ENCODE assay signal across 8 cellular contexts in the genomic region with DNA sequence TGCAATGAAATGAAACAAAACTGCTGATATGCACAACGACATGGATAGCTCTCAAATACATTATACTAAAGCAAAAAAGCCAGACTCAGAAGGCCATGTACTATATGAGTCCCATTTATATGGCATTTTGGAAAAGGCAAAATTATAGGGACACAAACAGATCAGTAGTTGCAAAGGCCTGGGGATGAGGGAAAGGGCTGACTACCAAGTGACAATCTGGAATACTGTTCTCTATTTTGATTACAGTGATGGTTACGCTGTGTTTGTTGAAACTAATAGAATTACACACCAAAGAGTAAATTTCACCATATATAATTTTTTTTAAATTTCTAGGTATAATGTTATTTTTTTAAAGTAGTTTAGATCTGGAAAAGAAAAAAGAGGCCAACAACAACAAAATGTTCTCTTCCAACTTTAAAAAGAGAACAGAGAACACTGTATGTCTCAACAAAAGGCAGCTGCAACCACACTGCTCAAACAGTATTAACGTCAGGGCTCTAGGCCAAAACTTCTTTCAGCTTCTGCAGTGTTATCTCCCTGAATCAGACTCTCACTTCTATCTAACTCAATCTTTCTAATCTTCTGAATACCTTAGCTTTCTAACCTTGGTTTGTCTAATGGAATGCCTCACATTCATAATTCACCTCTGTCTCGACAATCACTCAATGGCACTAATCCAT.
DNase-seq lines count a peak whose midpoint lies in the region; ATAC-seq and TF ChIP-seq lines count a peak whose summit lies in the region.

No MANE protein-coding gene starts in this region.

- H2AFZ ChIP-seq in SK-N-SH (ENCODE audit: low read depth): no peak overlapping the region

- no peak for DNase-seq in SK-N-SH
- no peak for DNase-seq in left cardiac atrium
- no peak for DNase-seq in WERI-Rb-1
- DNase-seq in stimulated activated CD4-positive, alpha-beta T cell treated with anti-CD3 and anti-CD28 coated beads, Interleukin-2, amount 100 ng/mL, for 48 hours: no peak
- DNase-seq in KBM-7: no peak
- DNase-seq in NCI-H1930 (lab: John Stamatoyannopoulos, UW): no peak

- H3K9me3 ChIP-seq in SK-N-SH (no peaks in the 10 kb centered on the region), WERI-Rb-1 (ENCODE audit: severe bottlenecking) (no peaks in the 10 kb centered on the region)

- in situ Hi-C loops in KBM-7 (cut with MboI; ENCODE audit: low pct_unique_long_range_greater_than_20kb, low sequenced_read_pairs): no loop called here

- H3K4me2 ChIP-seq in SK-N-SH: peak overlapping the region; percentile 21; the same call in 1 of the 2 replicates

- intact Hi-C loops in left cardiac atrium (cut with DNase I): no loop called here

- H3K9me2 ChIP-seq in SK-N-SH: no peaks in the 10 kb centered on the region

- ATAC-seq in GM21723 (IDR thresholded peaks at IDR 0.05; ENCODE audit: unreplicated experiment) (peak; percentile 64), left cardiac atrium (peak; percentile 47 to 88)

- H4K20me1 ChIP-seq in SK-N-SH (ENCODE audit: insufficient read depth): peaks cover 29% of the 10 kb centered on the region

- TF ChIP-seq RAD21 in SK-N-SH (IDR thresholded peaks at IDR 0.05; ENCODE audit: low read length): no peak

- H3K4me3 ChIP-seq in SK-N-SH (ENCODE audit: low read depth in 2 of 2, low read length in 1 of 2) (no peak overlapping the region), WERI-Rb-1 (ENCODE audit: low read depth, low read length) (no peak overlapping the region)

- peaks cover 6 to 7% of the 10 kb centered on the region in 2 experiments; a peak in 2 of 4 replicates for H3K4me1 ChIP-seq in SK-N-SH (ENCODE audit: control insufficient read depth in 1 of 2, insufficient read depth in 2 of 2, low read depth in 1 of 2, low read length in 1 of 2)

- CTCF ChIA-PET in SK-N-SH (lab: Yijun Ruan, JAX): interaction anchor here (0.9 kb wide), 1 partner anchor 86 kb away, joined by 3 read pairs; no protein-coding TSS in a partner anchor

- 48% methylated on average over 4 of the region's 4 CpGs for WGBS in SK-N-SH (ENCODE audit: low lambda C conversion rate)

- peaks cover 6% of the 10 kb centered on the region for H3F3A ChIP-seq in SK-N-SH (replicated peaks; ENCODE audit: insufficient read depth)

- peak overlapping the region; percentile 43 to 55; a peak in 3 of 4 replicates for H3K27ac ChIP-seq in SK-N-SH (ENCODE audit: low read depth in 2 of 2, low read length in 1 of 2)
- peak overlapping the region; percentile 92 for H3K27ac ChIP-seq in temporal lobe (ENCODE audit: low read depth, low read length)
- no peak overlapping the region for H3K27ac ChIP-seq in WERI-Rb-1

- H3K36me3 ChIP-seq in SK-N-SH (replicated peaks in 1 of 2; ENCODE audit: control insufficient read depth in 1 of 2, insufficient read depth in 2 of 2, low read length in 1 of 2): peaks cover 18 to 30% of the 10 kb centered on the region in 2 experiments
- peaks cover 6% of the 10 kb centered on the region; the same call in 1 of the 2 replicates for H3K36me3 ChIP-seq in WERI-Rb-1

- POLR2A ChIA-PET in SK-N-SH (lab: Yijun Ruan, JAX): no interaction called here

- H3K27me3 ChIP-seq in SK-N-SH (ENCODE audit: insufficient read depth) (no peaks in the 10 kb centered on the region), WERI-Rb-1 (ENCODE audit: insufficient read depth, low read depth, severe bottlenecking) (no peaks in the 10 kb centered on the region)

- peak; percentile 27 to 36; a peak in 2 of 4 replicates for TF ChIP-seq EP300 in SK-N-SH (IDR thresholded peaks at IDR 0.05; ENCODE audit: borderline replicate concordance in 1 of 2, low read depth in 1 of 2, low read length in 1 of 2)

- no peak overlapping the region for H3K9ac ChIP-seq in SK-N-SH

- TF ChIP-seq CTCF in SK-N-SH (IDR thresholded peaks at IDR 0.05) (no peak), WERI-Rb-1 (IDR thresholded peaks at IDR 0.05; ENCODE audit: low read depth, low read length) (no peak)

- peaks cover 82% of the 10 kb centered on the region for H3K79me2 ChIP-seq in SK-N-SH (ENCODE audit: insufficient read depth)

TF ChIP-seq in SK-N-SH, 30 proteins besides CTCF, POLR2A, EP300 and RAD21:
- TF ChIP-seq FOXJ3 (CRISPR knock-in tag; IDR thresholded peaks at IDR 0.05) (no peak), GABPA (IDR thresholded peaks at IDR 0.05; ENCODE audit: low read depth) (no peak), MEF2A (IDR thresholded peaks at IDR 0.05; ENCODE audit: borderline replicate concordance, low read depth) (no peak), EZH2phosphoT487 (IDR thresholded peaks at IDR 0.05; ENCODE audit: borderline replicate concordance, low read depth) (no peak), RFX5 (IDR thresholded peaks at IDR 0.05; ENCODE audit: low read length) (no peak), NFIC (IDR thresholded peaks at IDR 0.05; ENCODE audit: borderline replicate concordance) (peak; percentile 73; the same call in 1 of the 2 replicates), TEAD4 (IDR thresholded peaks at IDR 0.05; ENCODE audit: borderline replicate concordance, insufficient read depth) (0 out of 2 replicates have a peak, but pooled peaks have one; percentile 34), GATA2 (CRISPR knock-in tag; IDR thresholded peaks at IDR 0.05) (no peak), POLR2AphosphoS5 (IDR thresholded peaks at IDR 0.05; ENCODE audit: low read depth, low read length) (no peak), RCOR1 (IDR thresholded peaks at IDR 0.05; ENCODE audit: low read length) (peak; percentile 80; the same call in 1 of the 2 replicates), YY1 (IDR thresholded peaks at IDR 0.05; ENCODE audit: low read depth) (no peak), TCF12 (IDR thresholded peaks at IDR 0.05) (peak; percentile 67), JUND (IDR thresholded peaks at IDR 0.05) (peak; percentile 46)
- TF ChIP-seq, protein P1, sequence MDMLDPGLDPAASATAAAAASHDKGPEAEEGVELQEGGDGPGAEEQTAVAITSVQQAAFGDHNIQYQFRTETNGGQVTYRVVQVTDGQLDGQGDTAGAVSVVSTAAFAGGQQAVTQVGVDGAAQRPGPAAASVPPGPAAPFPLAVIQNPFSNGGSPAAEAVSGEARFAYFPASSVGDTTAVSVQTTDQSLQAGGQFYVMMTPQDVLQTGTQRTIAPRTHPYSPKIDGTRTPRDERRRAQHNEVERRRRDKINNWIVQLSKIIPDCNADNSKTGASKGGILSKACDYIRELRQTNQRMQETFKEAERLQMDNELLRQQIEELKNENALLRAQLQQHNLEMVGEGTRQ (IDR thresholded peaks at IDR 0.05; ENCODE audit: borderline replicate concordance, low read depth, low read length): no peak
- TF ChIP-seq, protein P2, sequence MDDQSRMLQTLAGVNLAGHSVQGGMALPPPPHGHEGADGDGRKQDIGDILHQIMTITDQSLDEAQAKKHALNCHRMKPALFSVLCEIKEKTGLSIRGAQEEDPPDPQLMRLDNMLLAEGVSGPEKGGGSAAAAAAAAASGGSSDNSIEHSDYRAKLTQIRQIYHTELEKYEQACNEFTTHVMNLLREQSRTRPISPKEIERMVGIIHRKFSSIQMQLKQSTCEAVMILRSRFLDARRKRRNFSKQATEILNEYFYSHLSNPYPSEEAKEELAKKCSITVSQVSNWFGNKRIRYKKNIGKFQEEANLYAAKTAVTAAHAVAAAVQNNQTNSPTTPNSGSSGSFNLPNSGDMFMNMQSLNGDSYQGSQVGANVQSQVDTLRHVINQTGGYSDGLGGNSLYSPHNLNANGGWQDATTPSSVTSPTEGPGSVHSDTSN (IDR thresholded peaks at IDR 0.05): peak; percentile 78
